1 cellular context compared by ENCODE assay signal in genomic region chr7:27130540-27131389, GRCh38.
A peak's percentile ranks its signal among the peaks of the same experiment; 100 is the strongest.
TF ChIP-seq lines count a peak whose summit lies in the region.

Gene HOXA4 (minus strand): TSS chr7:27130757. CDS start chr7:27130733, 24 bp downstream.

TF ChIP-seq in SK-N-SH, 30 proteins besides CTCF, POLR2A, EP300 and RAD21 (continued from another document):
- TF ChIP-seq TAF1 (IDR thresholded peaks at IDR 0.05; ENCODE audit: borderline replicate concordance, low read depth, low read length) (no peak), RFX5 (IDR thresholded peaks at IDR 0.05; ENCODE audit: low read length) (no peak), USF1 (IDR thresholded peaks at IDR 0.05; ENCODE audit: borderline replicate concordance, low read depth) (peak; percentile 91)
